ENCODE assay signal across 11 cellular contexts in the genomic region with DNA sequence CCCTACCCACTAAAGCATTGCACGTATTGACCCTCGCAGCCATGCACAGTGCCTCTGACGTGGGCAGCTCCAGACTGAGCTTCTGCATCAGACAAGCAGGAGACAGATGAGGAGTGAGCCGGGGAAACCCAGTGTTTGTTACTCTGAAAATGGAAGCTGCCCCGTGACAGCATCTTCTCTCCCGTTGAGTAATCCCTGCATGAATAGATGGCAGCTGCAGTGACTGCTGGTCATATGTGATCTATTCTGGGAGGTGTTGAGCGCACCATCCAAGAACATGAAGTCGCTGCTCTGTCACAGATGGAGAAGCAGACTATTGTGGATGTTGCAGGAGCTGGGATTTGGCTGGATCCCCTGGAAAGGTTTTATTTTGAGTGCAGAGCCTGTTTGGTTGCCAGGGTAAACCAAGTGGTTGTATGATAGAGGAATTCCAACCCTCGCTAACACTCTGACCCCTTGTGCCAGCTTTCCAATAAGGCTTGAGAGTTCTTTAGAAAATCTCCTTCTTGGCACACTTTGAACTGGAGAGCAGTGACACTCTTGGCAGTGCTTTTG.
DNase-seq lines count a peak whose midpoint lies in the region; ATAC-seq and TF ChIP-seq lines count a peak whose summit lies in the region.
"Had no signal": no experiment of that assay in that cellular context is flagged by ENCODE, and none has a peak within 500 bp of the region (broad histone marks: within the 10 kb centered on the region; RNA-seq: fewer than 3 reads in every experiment).

No MANE protein-coding gene starts in this region.

- no peak overlapping the region for H3K14ac ChIP-seq in mesenchymal stem cell (ENCODE audit: low read length in 2 of 2)

- no peak overlapping the region for H3K27ac Mint-ChIP-seq in T-helper 2 cell treated with Interferon-gamma antibody and Interleukin-4, amounts not matched to agents 5 μg/mL and 100 μg/mL, for 36 hours

- in situ Hi-C loops in brain microvascular endothelial cell (cut with HindIII; ENCODE audit: low pct_ligation_motif_present, low sequenced_read_pairs): no loop called here

- H3K4me1 ChIP-seq in mesenchymal stem cell (ENCODE audit: control insufficient read depth, insufficient read depth, low read depth, low read length) (peaks cover 14% of the 10 kb centered on the region), Peyer's patch (no peaks in the 10 kb centered on the region)
- H3K4me1 ChIP-seq: HAP-1 had no signal

- no peak overlapping the region for H2BK120ac ChIP-seq in mesenchymal stem cell (ENCODE audit: low read depth, low read length)

- H3K18ac ChIP-seq in mesenchymal stem cell (ENCODE audit: low read depth in 1 of 2, low read length in 2 of 2): peak overlapping the region in 1 of 2 experiments; percentile 46

- 95% methylated on average over 8 of the region's 9 CpGs for WGBS in mesenchymal stem cell

- no peak overlapping the region for H2BK15ac ChIP-seq in mesenchymal stem cell (ENCODE audit: low read depth, poor library complexity, severe bottlenecking)

- no peaks in the 10 kb centered on the region for H3K27me3 Mint-ChIP-seq in T-helper 2 cell treated with Interferon-gamma antibody and Interleukin-4, amounts not matched to agents 5 μg/mL and 100 μg/mL, for 36 hours (ENCODE audit: low read depth)

- TF ChIP-seq CTCF in brain microvascular endothelial cell (IDR thresholded peaks at IDR 0.05; ENCODE audit: low read depth, low read length, missing control alignments): no peak
- no peak for TF ChIP-seq CTCF in Peyer's patch (IDR thresholded peaks at IDR 0.05)

- no peak overlapping the region for H3K4ac ChIP-seq in mesenchymal stem cell (ENCODE audit: low read depth in 1 of 2, low read length in 2 of 2)

- peak overlapping the region; percentile 80 for H4K8ac ChIP-seq in mesenchymal stem cell (ENCODE audit: low read length)

- no peaks in the 10 kb centered on the region for H3K4me1 Mint-ChIP-seq in T-helper 2 cell treated with Interferon-gamma antibody and Interleukin-4, amounts not matched to agents 5 μg/mL and 100 μg/mL, for 36 hours (ENCODE audit: low read depth)

- H3K9me3 ChIP-seq in mesenchymal stem cell (ENCODE audit: control insufficient read depth, low read length) (peaks cover 5% of the 10 kb centered on the region), Peyer's patch (no peaks in the 10 kb centered on the region)
- H3K9me3 ChIP-seq: HAP-1 had no signal

- no peak overlapping the region for H2BK12ac ChIP-seq in mesenchymal stem cell (ENCODE audit: low read length in 2 of 2)

- no peaks in the 10 kb centered on the region for H3K36me3 Mint-ChIP-seq in T-helper 2 cell treated with Interferon-gamma antibody and Interleukin-4, amounts not matched to agents 5 μg/mL and 100 μg/mL, for 36 hours (ENCODE audit: low read depth)

- no peak overlapping the region for H4K91ac ChIP-seq in mesenchymal stem cell (ENCODE audit: low read length)

- TF ChIP-seq POLR2A in Peyer's patch (IDR thresholded peaks at IDR 0.05): no peak

- H3K36me3 ChIP-seq in brain microvascular endothelial cell (replicated peaks) (no peaks in the 10 kb centered on the region), mesenchymal stem cell (ENCODE audit: control insufficient read depth in 1 of 2, insufficient read depth in 2 of 2, low read depth in 1 of 2, low read length in 2 of 2) (no peaks in the 10 kb centered on the region), Peyer's patch (no peaks in the 10 kb centered on the region)
- H3K36me3 ChIP-seq: HAP-1 had no signal

- peak; percentile 59 for ATAC-seq in HG02571 (IDR thresholded peaks at IDR 0.05; ENCODE audit: unreplicated experiment)
- ATAC-seq in GM21423 (IDR thresholded peaks at IDR 0.05; ENCODE audit: unreplicated experiment): no peak
- ATAC-seq in HG03025 (IDR thresholded peaks at IDR 0.05; ENCODE audit: low FRiP score, unreplicated experiment): no peak

- peaks cover 10% of the 10 kb centered on the region for H3K79me1 ChIP-seq in mesenchymal stem cell (replicated peaks; ENCODE audit: low read length, poor library complexity, severe bottlenecking)

- H2AK5ac ChIP-seq in mesenchymal stem cell (ENCODE audit: low read length, severe bottlenecking): no peak overlapping the region

- H3K9ac ChIP-seq in mesenchymal stem cell (ENCODE audit: low read length): peak overlapping the region; percentile 61

- no peak overlapping the region for H3K4me2 ChIP-seq in mesenchymal stem cell (ENCODE audit: low read length, poor library complexity, severe bottlenecking)

- H3K4me3 Mint-ChIP-seq in T-helper 2 cell treated with Interferon-gamma antibody and Interleukin-4, amounts not matched to agents 5 μg/mL and 100 μg/mL, for 36 hours: no peak overlapping the region

- H3K23ac ChIP-seq in mesenchymal stem cell (ENCODE audit: low read length in 2 of 2): no peak overlapping the region

- H3K27ac ChIP-seq in brain microvascular endothelial cell (no peak overlapping the region), mesenchymal stem cell (ENCODE audit: low read length, poor library complexity, severe bottlenecking) (peak overlapping the region; percentile 28), Peyer's patch (no peak overlapping the region)

- H3K27me3 ChIP-seq in brain microvascular endothelial cell (replicated peaks) (no peaks in the 10 kb centered on the region), mesenchymal stem cell (ENCODE audit: control insufficient read depth in 1 of 2, insufficient read depth in 1 of 2, low read length in 2 of 2) (no peaks in the 10 kb centered on the region), Peyer's patch (no peaks in the 10 kb centered on the region)

- H2AFZ ChIP-seq in mesenchymal stem cell (ENCODE audit: low read depth, low read length): no peak overlapping the region

- H3K9me3 Mint-ChIP-seq in T-helper 2 cell treated with Interferon-gamma antibody and Interleukin-4, amounts not matched to agents 5 μg/mL and 100 μg/mL, for 36 hours: peaks cover 10% of the 10 kb centered on the region

- H3K4me3 ChIP-seq in brain microvascular endothelial cell (ENCODE audit: low read depth, low read length) (no peak overlapping the region), mesenchymal stem cell (ENCODE audit: insufficient read depth in 1 of 2, low read depth in 1 of 2, low read length in 2 of 2) (peak overlapping the region in 1 of 2 experiments; percentile 6), Peyer's patch (no peak overlapping the region)
- H3K4me3 ChIP-seq: HAP-1 had no signal

- DNase-seq in C1 segment of cervical spinal cord (lab: John Stamatoyannopoulos, UW) (peak in 12 of 14 donors; percentile 11 to 81 (median 30)), brain microvascular endothelial cell (peak; percentile 23), mesenchymal stem cell (no peak), Peyer's patch (no peak)
- DNase-seq in T-helper 2 cell treated with Interferon-gamma antibody and Interleukin-4, amounts not matched to agents 5 μg/mL and 100 μg/mL, for 36 hours (ENCODE audit: low spot score): no peak
- DNase-seq: amniotic stem cell, NCI-H1092 treated with DMSO at 0.1 percent for 48 hours had no signal

- H2BK5ac ChIP-seq in mesenchymal stem cell (ENCODE audit: low read depth, low read length, poor library complexity, severe bottlenecking): no peak overlapping the region

Comparison
In these comparisons a context has a peak if more than half of its experiments do, and no peak if none do; other contexts are left out.
1. DNase-seq: peak in C1 segment of cervical spinal cord (12 of 14) and brain microvascular endothelial cell (single experiment); none in mesenchymal stem cell (single experiment), Peyer's patch (0 of 3) and T-helper 2 cell treated with Interferon-gamma antibody and Interleukin-4, amounts not matched to agents 5 μg/mL and 100 μg/mL, for 36 hours (single experiment).